In the genomic region with DNA sequence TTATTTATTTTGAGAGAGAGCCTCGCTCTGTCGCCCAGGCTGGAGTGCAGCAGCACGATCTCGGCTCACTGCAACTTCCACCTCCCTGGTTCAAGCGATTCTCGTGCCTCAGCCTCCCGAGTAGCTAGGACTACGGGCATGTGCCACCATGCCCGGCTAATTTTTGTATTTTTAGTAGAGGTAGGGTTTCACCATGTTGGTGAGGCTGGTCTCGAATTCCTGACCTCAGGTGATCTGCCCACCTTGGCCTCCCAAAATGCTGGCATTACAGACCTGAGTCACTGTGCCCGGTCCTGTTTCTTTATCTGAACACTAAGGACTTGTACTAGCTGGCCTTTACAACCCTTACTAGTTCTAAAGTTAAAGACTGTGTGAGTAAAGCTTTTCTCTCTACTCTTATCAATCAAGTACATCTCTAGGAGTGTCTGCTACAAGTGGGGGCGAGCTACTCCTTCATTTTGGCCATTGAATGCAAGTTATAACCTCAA, we compare ENCODE assay signal across 8 cellular contexts. TPM values are rescaled to one million over a fixed set of nuclear protein-coding genes. Genes with fewer than 3 reads are reported as not detected.
DNase-seq lines count a peak whose midpoint lies in the region; ATAC-seq and TF ChIP-seq lines count a peak whose summit lies in the region.
"Not testable (repeated sequence)": the region's sequence is repeated elsewhere in the genome, so short reads cannot be mapped to it uniquely, and the experiment has no call there.

No MANE protein-coding gene starts in this region.

- H3K27me3 ChIP-seq in CD4-positive, alpha-beta T cell (ENCODE audit: control insufficient read depth, insufficient read depth, low read length); OCI-LY1 (ENCODE audit: insufficient read depth, low read length); breast epithelium; gastroesophageal sphincter; subcutaneous abdominal adipose tissue (ENCODE audit: control insufficient read depth in 5 of 5, insufficient read depth in 4 of 5, low read length in 5 of 5): not testable (repeated sequence)

- H3K27me3 Mint-ChIP-seq in CD4-positive, alpha-beta T cell; activated CD4-positive, alpha-beta memory T cell treated with anti-CD3 and anti-CD28 coated beads, Interleukin-2, amount 10 ng/mL, durations not matched to agents 7 days and 5 days; naive B cell: not testable (repeated sequence)

- peak overlapping the region; percentile 88 for H3K9ac ChIP-seq in OCI-LY1 (ENCODE audit: low read length)
- peak overlapping the region in 4 of 5 donors; percentile 50 to 84 (median 78) for H3K9ac ChIP-seq in subcutaneous abdominal adipose tissue (ENCODE audit: low read length in 5 of 5)

- DNase-seq in CD4-positive, alpha-beta T cell = peak in 1 of 10 experiments; percentile 9
- not testable (repeated sequence) for DNase-seq in activated CD4-positive, alpha-beta memory T cell treated with anti-CD3 and anti-CD28 coated beads, Interleukin-2, amount 10 ng/mL, durations not matched to agents 7 days and 5 days; breast epithelium (ENCODE audit: low spot score in 2 of 2); naive B cell

- peak overlapping the region; percentile 90 for H3K27ac ChIP-seq in CD4-positive, alpha-beta T cell (ENCODE audit: low read depth, low read length)
- H3K27ac ChIP-seq in HEK293 (ENCODE audit: extremely low read depth, low read depth, low read length) = not testable (repeated sequence)
- peak overlapping the region; percentile 91 for H3K27ac ChIP-seq in OCI-LY1 (ENCODE audit: low read depth, low read length, poor library complexity, severe bottlenecking)
- H3K27ac ChIP-seq in breast epithelium = peak overlapping the region; percentile 46 to 75
- peak overlapping the region in 3 of 4 donors; percentile 61 to 83 (median 79) for H3K27ac ChIP-seq in gastroesophageal sphincter
- peak overlapping the region; percentile 82 for H3K27ac ChIP-seq in subcutaneous abdominal adipose tissue (ENCODE audit: low read depth, low read length)

- TF ChIP-seq EP300 in gastroesophageal sphincter (IDR thresholded peaks at IDR 0.05) = not testable (repeated sequence)

- intact Hi-C loops in CD4-positive, alpha-beta T cell (cut with DNase I, micrococcal nuclease) = loop anchor here in 1 of 2 experiments (1.0 to 10.0 kb wide), 4 partner anchors 19 to 122 kb away; no protein-coding TSS in a partner anchor
- intact Hi-C loops in breast epithelium (cut with DNase I; ENCODE audit: low total_unique reads) = not testable (repeated sequence)

- H3K9me3 ChIP-seq in CD4-positive, alpha-beta T cell (ENCODE audit: control insufficient read depth, low read length); HEK293 (ENCODE audit: control insufficient read depth, insufficient read depth, low read depth, low read length); OCI-LY1 (ENCODE audit: low read length); breast epithelium; gastroesophageal sphincter; subcutaneous abdominal adipose tissue (ENCODE audit: control insufficient read depth in 5 of 5, low read length in 5 of 5): not testable (repeated sequence)

- not testable (repeated sequence) for TF ChIP-seq POLR2A in breast epithelium (IDR thresholded peaks at IDR 0.05); gastroesophageal sphincter (IDR thresholded peaks at IDR 0.05)

- ATAC-seq in CD4-positive, alpha-beta T cell (ENCODE audit: poor library complexity) = peak; percentile 24
- ATAC-seq in gastroesophageal sphincter; naive B cell (ENCODE audit: low read depth in 2 of 2): not testable (repeated sequence)

- H3K4me2 ChIP-seq in OCI-LY1 (ENCODE audit: low read length) = peak overlapping the region; percentile 84

- peaks cover 40% of the 10 kb centered on the region for H3K36me3 Mint-ChIP-seq in CD4-positive, alpha-beta T cell (ENCODE audit: low read depth)
- H3K36me3 Mint-ChIP-seq in activated CD4-positive, alpha-beta memory T cell treated with anti-CD3 and anti-CD28 coated beads, Interleukin-2, amount 10 ng/mL, durations not matched to agents 7 days and 5 days (ENCODE audit: low read depth) = peaks cover 28% of the 10 kb centered on the region
- peaks cover 14 to 15% of the 10 kb centered on the region in 2 donors for H3K36me3 Mint-ChIP-seq in naive B cell

- not testable (repeated sequence) for H3K9me2 ChIP-seq in OCI-LY1 (ENCODE audit: low read depth, low read length)

- not testable (repeated sequence) for H3F3A ChIP-seq in OCI-LY1 (ENCODE audit: insufficient read depth, low read length)

- POLR2A ChIA-PET in CD4-positive, alpha-beta T cell (lab: Charles Lee) = interaction anchor here (0.8 to 3.3 kb wide), 19 partner anchors 8 to 1895 kb away, joined by 3 to 41 read pairs (median 7); partner anchors contain the start of genes ERAP1 and LNPEP
- POLR2A ChIA-PET in HEK293 (lab: Yijun Ruan, JAX) = interaction anchor here (1.0 to 1.5 kb wide), 2 partner anchors 59 to 69 kb away, joined by 3 to 7 read pairs; partner anchors contain the start of genes ERAP1 and LNPEP
- POLR2A ChIA-PET in activated CD4-positive, alpha-beta memory T cell treated with anti-CD3 and anti-CD28 coated beads, Interleukin-2, amount 10 ng/mL, durations not matched to agents 7 days and 5 days (lab: Charles Lee) = interaction anchor here (0.7 to 5.8 kb wide), 23 partner anchors 8 to 305 kb away, joined by 3 to 93 read pairs (median 7); partner anchors contain the start of genes CAST, ERAP1, LNPEP and RIOK2

- 24% methylated on average over 12 of the region's 12 CpGs; no CpG with 5 or more reads in 1 of the 2 donors for WGBS in gastroesophageal sphincter (ENCODE audit: low coverage in 1 of 2), 2 donors

- peak overlapping the region; percentile 92 for H3K27ac Mint-ChIP-seq in CD4-positive, alpha-beta T cell
- H3K27ac Mint-ChIP-seq in activated CD4-positive, alpha-beta memory T cell treated with anti-CD3 and anti-CD28 coated beads, Interleukin-2, amount 10 ng/mL, durations not matched to agents 7 days and 5 days = peak overlapping the region; percentile 88
- H3K27ac Mint-ChIP-seq in naive B cell = peak overlapping the region; percentile 56 to 95 (median 91)

- not testable (repeated sequence) for H4K20me1 ChIP-seq in OCI-LY1 (ENCODE audit: insufficient read depth, low read length)

- not testable (repeated sequence) for H3K9me3 Mint-ChIP-seq in CD4-positive, alpha-beta T cell; activated CD4-positive, alpha-beta memory T cell treated with anti-CD3 and anti-CD28 coated beads, Interleukin-2, amount 10 ng/mL, durations not matched to agents 7 days and 5 days; naive B cell

- H3K4me1 ChIP-seq in HEK293 (ENCODE audit: control insufficient read depth, insufficient read depth, low read length); breast epithelium: not testable (repeated sequence)
- H3K4me1 ChIP-seq in OCI-LY1 (ENCODE audit: insufficient read depth, low read length, severe bottlenecking) = peaks cover 81% of the 10 kb centered on the region
- H3K4me1 ChIP-seq in gastroesophageal sphincter = peaks cover 0 to 20% (median 0%) of the 10 kb centered on the region in 3 donors
- peaks cover 0 to 35% (median 26%) of the 10 kb centered on the region in 5 donors for H3K4me1 ChIP-seq in subcutaneous abdominal adipose tissue (ENCODE audit: control insufficient read depth in 5 of 5, insufficient read depth in 5 of 5, low read length in 5 of 5)

- H3K79me2 ChIP-seq in OCI-LY1 (ENCODE audit: insufficient read depth, low read length) = peaks cover 12% of the 10 kb centered on the region

- peaks cover 81% of the 10 kb centered on the region for H3K4me1 Mint-ChIP-seq in CD4-positive, alpha-beta T cell (ENCODE audit: low read depth)
- peaks cover 72% of the 10 kb centered on the region for H3K4me1 Mint-ChIP-seq in activated CD4-positive, alpha-beta memory T cell treated with anti-CD3 and anti-CD28 coated beads, Interleukin-2, amount 10 ng/mL, durations not matched to agents 7 days and 5 days
- peaks cover 48 to 77% (median 61%) of the 10 kb centered on the region in 3 donors for H3K4me1 Mint-ChIP-seq in naive B cell

- CTCF ChIA-PET in CD4-positive, alpha-beta T cell (lab: Charles Lee) = interaction anchor here (1.0 to 2.5 kb wide), 5 partner anchors 8 to 69 kb away, joined by 3 to 12 read pairs (median 7); partner anchors contain the start of gene ERAP1
- CTCF ChIA-PET in HEK293 (lab: Yijun Ruan, JAX) = interaction anchor here (0.7 to 1.7 kb wide), 5 partner anchors 8 to 271 kb away, joined by 3 to 10 read pairs (median 3); partner anchors contain the start of gene LNPEP
- CTCF ChIA-PET in activated CD4-positive, alpha-beta memory T cell treated with anti-CD3 and anti-CD28 coated beads, Interleukin-2, amount 10 ng/mL, durations not matched to agents 7 days and 5 days (lab: Charles Lee) = interaction anchor here (0.8 to 2.5 kb wide), 9 partner anchors 8 to 285 kb away, joined by 3 to 23 read pairs (median 5); partner anchors contain the start of genes LIX1 and LNPEP

- H3K4me3 ChIP-seq in HEK293 (ENCODE audit: low read depth, low read length) = not testable (repeated sequence)
- H3K4me3 ChIP-seq in OCI-LY1 (ENCODE audit: low read depth, low read length, poor library complexity, severe bottlenecking) (peak overlapping the region; percentile 87), breast epithelium (peak overlapping the region; percentile 54 to 68 (median 65)), gastroesophageal sphincter (peak overlapping the region; percentile 52 to 100), subcutaneous abdominal adipose tissue (ENCODE audit: low read depth in 1 of 5, low read length in 5 of 5) (peak overlapping the region; percentile 61 to 96 (median 87))

- H3K4me3 Mint-ChIP-seq in CD4-positive, alpha-beta T cell = peak overlapping the region; percentile 98
- H3K4me3 Mint-ChIP-seq in activated CD4-positive, alpha-beta memory T cell treated with anti-CD3 and anti-CD28 coated beads, Interleukin-2, amount 10 ng/mL, durations not matched to agents 7 days and 5 days = peak overlapping the region; percentile 95
- peak overlapping the region; percentile 92 to 99 (median 98) for H3K4me3 Mint-ChIP-seq in naive B cell

- TF ChIP-seq CTCF in CD4-positive, alpha-beta T cell (IDR thresholded peaks at IDR 0.05); HEK293 (tag by site-specific recombination; IDR thresholded peaks at IDR 0.05); OCI-LY1 (IDR thresholded peaks at IDR 0.05; ENCODE audit: low read length); breast epithelium (IDR thresholded peaks at IDR 0.05); gastroesophageal sphincter (IDR thresholded peaks at IDR 0.05): not testable (repeated sequence)

- not testable (repeated sequence) for H2AFZ ChIP-seq in OCI-LY1 (ENCODE audit: low read length)

- H3K36me3 ChIP-seq in HEK293 (ENCODE audit: control insufficient read depth in 2 of 2, insufficient read depth in 1 of 2, low read length in 2 of 2); breast epithelium; subcutaneous abdominal adipose tissue (ENCODE audit: control insufficient read depth in 5 of 5, insufficient read depth in 5 of 5, low read length in 5 of 5): not testable (repeated sequence)
- H3K36me3 ChIP-seq in OCI-LY1 (ENCODE audit: insufficient read depth, low read length) (peaks cover 26% of the 10 kb centered on the region; the same call in 1 of the 2 replicates), gastroesophageal sphincter (peaks cover 0 to 13% of the 10 kb centered on the region in 2 donors)

RNA-seq across cellular contexts. Expression of gene ERAP2, which starts 0.7 kb away (rescaled TPM):
- total RNA-seq in CD4-positive, alpha-beta T cell = 10 to 100 TPM; 56.6 to 61.4 TPM
- total RNA-seq in activated CD4-positive, alpha-beta memory T cell treated with anti-CD3 and anti-CD28 coated beads, Interleukin-2, amount 10 ng/mL, durations not matched to agents 7 days and 5 days = 10 to 100 TPM; 91.3 to 93.9 TPM
- total RNA-seq in breast epithelium (10 to 100 TPM; 11.0 to 13.8 (median 12.8) TPM), gastroesophageal sphincter (10 to 100 TPM in 2 of 4 donors, 1 to 10 TPM in 2; 8.0 to 12.0 (median 10.0) TPM)
- 10 to 100 TPM in 5 of 6 donors, 1 to 10 TPM in 1; 9.9 to 98.7 (median 15.5) TPM for polyA plus RNA-seq in naive B cell (ENCODE audit: low read depth in 6 of 6)

RNA-seq across cellular contexts. Expression of gene LNPEP, which starts 58.9 kb away (rescaled TPM):
- total RNA-seq in CD4-positive, alpha-beta T cell = 10 to 100 TPM; 52.0 to 52.7 TPM
- 10 to 100 TPM; 79.2 to 80.8 TPM for total RNA-seq in activated CD4-positive, alpha-beta memory T cell treated with anti-CD3 and anti-CD28 coated beads, Interleukin-2, amount 10 ng/mL, durations not matched to agents 7 days and 5 days
- total RNA-seq in breast epithelium (10 to 100 TPM; 64.6 to 71.2 (median 65.1) TPM), gastroesophageal sphincter (100 to 1,000 TPM in 1 of 4 donors, 10 to 100 TPM in 3; 64.8 to 111 (median 80.5) TPM)
- polyA plus RNA-seq in naive B cell (ENCODE audit: low read depth in 6 of 6) = 10 to 100 TPM; 17.3 to 50.9 (median 44.3) TPM
